In genomic region chr3:38542401-38543298, GRCh38 we compare ENCODE assay signal across 19 cellular contexts. TPM values are rescaled to one million over a fixed set of nuclear protein-coding genes. Genes with fewer than 3 reads are reported as not detected.
DNase-seq lines count a peak whose midpoint lies in the region; ATAC-seq, FAIRE-seq and TF ChIP-seq lines count a peak whose summit lies in the region.
"Had no signal": no experiment of that assay in that cellular context is flagged by ENCODE, and none has a peak within 500 bp of the region (broad histone marks: within the 10 kb centered on the region; RNA-seq: fewer than 3 reads in every experiment).

No MANE protein-coding gene starts in this region.

- POLR2A ChIA-PET in HEK293 (lab: Yijun Ruan, JAX) (no interaction called here), HEK293T (lab: Yijun Ruan, JAX) (no interaction called here)

- no peaks in the 10 kb centered on the region for H3K4me1 ChIP-seq in HEK293 (ENCODE audit: control insufficient read depth, insufficient read depth, low read length)
- H3K4me1 ChIP-seq: body of pancreas, uterus had no signal

- in situ Hi-C loops in ACHN (cut with HindIII; ENCODE audit: low pct_ligation_motif_present, low pct_unique_long_range_greater_than_20kb, low sequenced_read_pairs) = no loop called here

- CTCF ChIA-PET in HEK293 (lab: Yijun Ruan, JAX) = no interaction called here
- CTCF ChIA-PET in HEK293T (lab: Yijun Ruan, JAX) = no interaction called here

- H3K27ac ChIP-seq in HEK293 (ENCODE audit: extremely low read depth, low read depth, low read length) (no peak overlapping the region), coronary artery (no peak overlapping the region)
- H3K27ac ChIP-seq: body of pancreas, uterus had no signal

- peak; percentile 88 for DNase-seq in 8988T
- peak; percentile 67 for DNase-seq in coronary artery (ENCODE audit: low spot score)
- DNase-seq in mesenteric fat pad (ENCODE audit: low spot score) = peak; percentile 81
- no peak for DNase-seq in GM19239 (ENCODE audit: insufficient read length, low spot score)
- DNase-seq in ACHN = no peak
- DNase-seq in HEK293T (ENCODE audit: extremely low spot score) = no peak
- DNase-seq: activated CD4-positive, alpha-beta T cell treated with anti-CD3 and anti-CD28 coated beads, Interleukin-2, amount 50 U/mL, for 4 hours; activated T-cell treated with anti-CD3 and anti-CD28 coated beads, Interleukin-2, amount 50 U/mL, for 24 hours; body of pancreas; erythroblast; Kasumi-1; natural killer cell; NCI-H1105 treated with DMSO at 0.1 percent for 48 hours; NCI-H526 treated with DMSO at 0.1 percent for 48 hours; retina; stimulated activated CD4-positive, alpha-beta T cell treated with anti-CD3 and anti-CD28 coated beads, Interleukin-2, amount 100 ng/mL, for 24 hours; uterus had no signal

- TF ChIP-seq CTCF in HEK293 (tag by site-specific recombination; IDR thresholded peaks at IDR 0.05) = no peak
- TF ChIP-seq CTCF in coronary artery (IDR thresholded peaks at IDR 0.05) = no peak

- H3K4me3 ChIP-seq in HEK293 (ENCODE audit: low read depth, low read length) (no peak overlapping the region), coronary artery (no peak overlapping the region)
- H3K4me3 ChIP-seq: body of pancreas, uterus had no signal

- H3K36me3 ChIP-seq in HEK293 (ENCODE audit: control insufficient read depth in 2 of 2, insufficient read depth in 1 of 2, low read length in 2 of 2) = no peaks in the 10 kb centered on the region
- H3K36me3 ChIP-seq: uterus had no signal

- no peaks in the 10 kb centered on the region for H3K9me3 ChIP-seq in HEK293 (ENCODE audit: control insufficient read depth, insufficient read depth, low read depth, low read length)
- H3K9me3 ChIP-seq: body of pancreas, uterus had no signal

- ATAC-seq in HG03025 (IDR thresholded peaks at IDR 0.05; ENCODE audit: low FRiP score, unreplicated experiment) = no peak
- ATAC-seq: body of pancreas, natural killer cell had no signal

- FAIRE-seq in GM19239 (lab: Jason Lieb, UNC) = no peak

TF ChIP-seq in HEK293, 187 proteins besides CTCF, POLR2A, EP300 and RAD21:
- TF ChIP-seq ZNF623 (tag by site-specific recombination; IDR thresholded peaks at IDR 0.05) = no peak
- no peak for TF ChIP-seq ZNF548 (tag by site-specific recombination; IDR thresholded peaks at IDR 0.05)
- no peak for TF ChIP-seq GLI2 (tag by site-specific recombination; IDR thresholded peaks at IDR 0.05; ENCODE audit: borderline replicate concordance, low read depth)
- peak; percentile 39 for TF ChIP-seq GLIS1 (tag by site-specific recombination; IDR thresholded peaks at IDR 0.05)

TF ChIP-seq in HEK293T, 16 proteins besides CTCF, POLR2A, EP300 and RAD21:
- TF ChIP-seq ARNT (IDR thresholded peaks at IDR 0.05) = no peak
- TF ChIP-seq ZNF384 (IDR thresholded peaks at IDR 0.05) = no peak
- TF ChIP-seq FOXM1 (IDR thresholded peaks at IDR 0.05; ENCODE audit: borderline replicate concordance) = no peak
- TF ChIP-seq SUZ12 (IDR thresholded peaks at IDR 0.05) = no peak
- TF ChIP-seq PKNOX1 (IDR thresholded peaks at IDR 0.05) = no peak
- TF ChIP-seq LEF1 (IDR thresholded peaks at IDR 0.05; ENCODE audit: borderline replicate concordance) = no peak

RNA-seq across cellular contexts. Expression of gene EXOG, which starts 46.5 kb away (rescaled TPM):
- total RNA-seq in mesenteric fat pad = 7.3 TPM

Comparison
In these comparisons a context has a peak if more than half of its experiments do, and no peak if none do; other contexts are left out.
1. DNase-seq: peak in 8988T (single experiment), coronary artery (single experiment) and mesenteric fat pad (single experiment); none in GM19239 (single experiment), ACHN (single experiment) and HEK293T (single experiment).